In genomic region chr2:23604731-23605130, GRCh38 we compare ENCODE assay signal across 22 cellular contexts.
DNase-seq lines count a peak whose midpoint lies in the region; ATAC-seq and TF ChIP-seq lines count a peak whose summit lies in the region.
"Had no signal": no experiment of that assay in that cellular context is flagged by ENCODE, and none has a peak within 500 bp of the region (broad histone marks: within the 10 kb centered on the region; RNA-seq: fewer than 3 reads in every experiment).

No MANE protein-coding gene starts in this region.

- TF ChIP-seq POLR2A in spleen (IDR thresholded peaks at IDR 0.05) (no peak), breast epithelium (IDR thresholded peaks at IDR 0.05) (no peak)

- H2BK15ac ChIP-seq in neuronal stem cell (ENCODE audit: low read length) = peak overlapping the region; percentile 10

- H3K4me3 ChIP-seq in neuronal stem cell (ENCODE audit: low read length in 2 of 2) (no peak overlapping the region), spleen (no peak overlapping the region), breast epithelium (no peak overlapping the region)
- H3K4me3 ChIP-seq: A549, GM23338, HAP-1 had no signal

- no peaks in the 10 kb centered on the region for H3K27me3 ChIP-seq in neuronal stem cell (ENCODE audit: control insufficient read depth in 3 of 3, insufficient read depth in 3 of 3, low read depth in 1 of 3, low read length in 3 of 3)
- peaks cover 0 to 4% (median 0%) of the 10 kb centered on the region in 7 donors for H3K27me3 ChIP-seq in spleen (replicated peaks in 1 of 7)
- H3K27me3 ChIP-seq in breast epithelium = no peaks in the 10 kb centered on the region

- peak overlapping the region; percentile 11 for H2BK5ac ChIP-seq in neuronal stem cell (ENCODE audit: low read length)

- peaks cover 20% of the 10 kb centered on the region for H3K4me1 Mint-ChIP-seq in chondrocyte (ENCODE audit: low read depth)
- H3K4me1 Mint-ChIP-seq: CD4-positive, alpha-beta memory T cell had no signal

- DNase-seq in Right ventricle myocardium superior (peak; percentile 23), left ventricle myocardium superior (no peak), chondrocyte (ENCODE audit: low spot score) (peak; percentile 61), neuronal stem cell (ENCODE audit: low spot score) (no peak), spleen (peak; percentile 50), breast epithelium (ENCODE audit: low spot score in 2 of 2) (no peak), occipital lobe (lab: John Stamatoyannopoulos, UW) (no peak)
- DNase-seq: 8988T; ACHN; AML-193; C1 segment of cervical spinal cord; Calu3; CD4-positive, alpha-beta memory T cell; COR-L47; DMS53; DMS79 treated with DMSO at 0.1 percent for 48 hours; GF-D8; HFFc6 had no signal

- H3K18ac ChIP-seq in neuronal stem cell (ENCODE audit: low read length) = peak overlapping the region; percentile 74

- H3K27ac Mint-ChIP-seq in chondrocyte (ENCODE audit: unreplicated experiment) = no peak overlapping the region
- H3K27ac Mint-ChIP-seq: CD4-positive, alpha-beta memory T cell; GM23338; HFFc6 had no signal

- H3K36me3 ChIP-seq in neuronal stem cell (replicated peaks in 1 of 2; ENCODE audit: control insufficient read depth in 2 of 2, insufficient read depth in 2 of 2, low read length in 2 of 2) (no peaks in the 10 kb centered on the region), spleen (no peaks in the 10 kb centered on the region), breast epithelium (no peaks in the 10 kb centered on the region)
- H3K36me3 ChIP-seq: HAP-1 had no signal

- H3K4me1 ChIP-seq in neuronal stem cell (ENCODE audit: control insufficient read depth in 2 of 2, insufficient read depth in 1 of 2, low read depth in 1 of 2, low read length in 2 of 2) (peaks cover 9 to 12% of the 10 kb centered on the region in 2 donors), spleen (no peaks in the 10 kb centered on the region), breast epithelium (no peaks in the 10 kb centered on the region)
- H3K4me1 ChIP-seq: HAP-1 had no signal

- TF ChIP-seq CTCF in chondrocyte (IDR thresholded peaks at IDR 0.05) (no peak), spleen (IDR thresholded peaks at IDR 0.05 in 8 of 11, conservative IDR thresholded peaks at IDR 0.05 in 3 of 11) (no peak), breast epithelium (IDR thresholded peaks at IDR 0.05) (no peak)

- H3K27ac ChIP-seq in neuronal stem cell (replicated peaks; ENCODE audit: low read length) (no peak overlapping the region), spleen (no peak overlapping the region), breast epithelium (no peak overlapping the region)
- H3K27ac ChIP-seq: A549 had no signal

- no peak overlapping the region for H2BK120ac ChIP-seq in neuronal stem cell (ENCODE audit: low read depth, low read length)

- no peak overlapping the region for H2AFZ ChIP-seq in neuronal stem cell (ENCODE audit: low read length)
- H2AFZ ChIP-seq: GM23338 had no signal

- intact Hi-C loops in Right ventricle myocardium superior (cut with DNase I) (no loop called here), left ventricle myocardium superior (cut with micrococcal nuclease) (no loop called here), spleen (cut with DNase I; ENCODE audit: low total_unique reads) (no loop called here), breast epithelium (cut with DNase I; ENCODE audit: low total_unique reads) (no loop called here)

- H3K9me3 Mint-ChIP-seq in chondrocyte (ENCODE audit: low read depth) = peaks cover 5% of the 10 kb centered on the region

- H3K14ac ChIP-seq in neuronal stem cell (ENCODE audit: low read length) = no peak overlapping the region

- no peaks in the 10 kb centered on the region for H3K79me1 ChIP-seq in neuronal stem cell (ENCODE audit: low read depth, low read length)

- no peak overlapping the region for H3K4me3 Mint-ChIP-seq in chondrocyte (ENCODE audit: unreplicated experiment)
- H3K4me3 Mint-ChIP-seq: CD4-positive, alpha-beta memory T cell; GM23338; HFFc6 had no signal

- WGBS in neuronal stem cell (ENCODE audit: extremely low coverage in 2 of 2, insufficient read length in 2 of 2, insufficient replicate concordance in 1 of 2), 2 donors = no CpG with 5 or more reads among the region's 7 CpGs
- 74 to 91% (median 77%) methylated on average over 7 of the region's 7 CpGs for WGBS in spleen, 5 donors

- no peak for ATAC-seq in Right ventricle myocardium superior (ENCODE audit: poor library complexity)
- ATAC-seq in left ventricle myocardium superior = no peak
- no peak for ATAC-seq in HG02973 (IDR thresholded peaks at IDR 0.05; ENCODE audit: unreplicated experiment)
- ATAC-seq: A549, GM23338 had no signal

- H3K23ac ChIP-seq in neuronal stem cell (ENCODE audit: low read depth, low read length, poor library complexity) = no peak overlapping the region

- H3K27me3 Mint-ChIP-seq in chondrocyte (ENCODE audit: low read depth) = no peaks in the 10 kb centered on the region

- H4K91ac ChIP-seq in neuronal stem cell (ENCODE audit: low read depth, low read length, poor library complexity) = no peak overlapping the region

- H3K9me3 ChIP-seq in neuronal stem cell (replicated peaks in 1 of 2; ENCODE audit: control insufficient read depth in 2 of 2, insufficient read depth in 1 of 2, low read depth in 1 of 2, low read length in 2 of 2) (peaks cover 2 to 13% of the 10 kb centered on the region in 2 donors), spleen (peaks cover 0 to 17% (median 12%) of the 10 kb centered on the region in 8 donors), breast epithelium (no peaks in the 10 kb centered on the region)
- H3K9me3 ChIP-seq: A549, HAP-1 had no signal

- no peak overlapping the region for H4K8ac ChIP-seq in neuronal stem cell (ENCODE audit: low read depth, low read length)

- peaks cover 6% of the 10 kb centered on the region for H3K36me3 Mint-ChIP-seq in chondrocyte (ENCODE audit: low read depth)

- H2AK5ac ChIP-seq in neuronal stem cell (ENCODE audit: low read depth, low read length) = peak overlapping the region; percentile 47

- peak overlapping the region; percentile 63 for H3K9ac ChIP-seq in neuronal stem cell (ENCODE audit: low read depth, low read length, poor library complexity)

- H3K4me2 ChIP-seq in neuronal stem cell (ENCODE audit: insufficient read depth, low read length, poor library complexity, severe bottlenecking) = no peak overlapping the region
- H3K4me2 ChIP-seq: A549, GM23338 had no signal

- H3K4ac ChIP-seq in neuronal stem cell (ENCODE audit: low read length) = no peak overlapping the region

- no peak overlapping the region for H2BK12ac ChIP-seq in neuronal stem cell (ENCODE audit: low read length)

Comparison
In these comparisons a context has a peak if more than half of its experiments do, and no peak if none do; other contexts are left out.
1. DNase-seq: peak in Right ventricle myocardium superior (single experiment), chondrocyte (single experiment) and spleen (single experiment); none in left ventricle myocardium superior (single experiment), neuronal stem cell (single experiment), breast epithelium (0 of 2) and occipital lobe (single experiment).